In the genomic region with DNA sequence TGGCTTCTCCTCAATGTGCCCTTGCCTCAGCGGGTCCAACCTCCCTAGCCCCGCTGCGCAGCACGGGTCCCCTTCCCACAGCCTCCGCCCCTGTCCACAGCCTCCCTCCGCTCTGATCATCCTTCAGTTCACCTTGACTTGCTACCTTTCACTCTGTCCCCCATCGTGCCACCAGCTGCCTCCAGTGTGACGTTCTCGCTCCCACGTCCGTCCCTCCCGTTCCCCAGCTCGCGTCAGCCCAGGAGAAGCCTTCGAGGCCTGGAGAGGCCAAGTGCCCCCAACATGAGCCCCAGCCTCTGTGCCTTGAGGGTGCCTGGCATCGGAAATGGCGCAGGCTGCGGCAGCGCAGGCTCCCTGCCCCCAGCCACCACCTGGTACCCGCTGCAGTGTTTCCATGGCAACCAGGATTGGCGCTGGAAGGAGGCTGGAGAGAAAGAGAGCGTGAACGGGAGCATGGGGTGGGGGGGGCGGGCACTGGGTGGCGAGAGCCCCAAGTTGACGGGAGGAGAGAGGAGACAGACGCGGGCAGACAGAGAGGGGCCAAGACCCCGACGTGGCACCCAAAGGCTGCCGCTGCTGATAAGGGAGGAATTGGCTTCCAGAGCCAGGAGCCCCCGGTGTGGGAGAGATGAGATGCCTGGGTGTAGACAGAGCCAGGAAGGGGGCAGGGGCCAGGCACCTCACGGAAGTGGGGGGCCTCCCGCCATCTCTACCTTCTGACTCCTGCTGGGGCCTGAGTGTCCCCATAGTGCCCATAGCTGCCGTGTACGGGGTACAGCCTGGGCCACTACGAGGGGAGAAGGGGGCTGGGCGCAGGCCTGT, we compare ENCODE assay signal across 1 cellular context.
TF ChIP-seq lines count a peak whose summit lies in the region.

No MANE protein-coding gene starts in this region.

TF ChIP-seq in GM23338, 12 proteins besides CTCF, POLR2A, EP300 and RAD21 (continued from another document):
- TF ChIP-seq, protein P1, sequence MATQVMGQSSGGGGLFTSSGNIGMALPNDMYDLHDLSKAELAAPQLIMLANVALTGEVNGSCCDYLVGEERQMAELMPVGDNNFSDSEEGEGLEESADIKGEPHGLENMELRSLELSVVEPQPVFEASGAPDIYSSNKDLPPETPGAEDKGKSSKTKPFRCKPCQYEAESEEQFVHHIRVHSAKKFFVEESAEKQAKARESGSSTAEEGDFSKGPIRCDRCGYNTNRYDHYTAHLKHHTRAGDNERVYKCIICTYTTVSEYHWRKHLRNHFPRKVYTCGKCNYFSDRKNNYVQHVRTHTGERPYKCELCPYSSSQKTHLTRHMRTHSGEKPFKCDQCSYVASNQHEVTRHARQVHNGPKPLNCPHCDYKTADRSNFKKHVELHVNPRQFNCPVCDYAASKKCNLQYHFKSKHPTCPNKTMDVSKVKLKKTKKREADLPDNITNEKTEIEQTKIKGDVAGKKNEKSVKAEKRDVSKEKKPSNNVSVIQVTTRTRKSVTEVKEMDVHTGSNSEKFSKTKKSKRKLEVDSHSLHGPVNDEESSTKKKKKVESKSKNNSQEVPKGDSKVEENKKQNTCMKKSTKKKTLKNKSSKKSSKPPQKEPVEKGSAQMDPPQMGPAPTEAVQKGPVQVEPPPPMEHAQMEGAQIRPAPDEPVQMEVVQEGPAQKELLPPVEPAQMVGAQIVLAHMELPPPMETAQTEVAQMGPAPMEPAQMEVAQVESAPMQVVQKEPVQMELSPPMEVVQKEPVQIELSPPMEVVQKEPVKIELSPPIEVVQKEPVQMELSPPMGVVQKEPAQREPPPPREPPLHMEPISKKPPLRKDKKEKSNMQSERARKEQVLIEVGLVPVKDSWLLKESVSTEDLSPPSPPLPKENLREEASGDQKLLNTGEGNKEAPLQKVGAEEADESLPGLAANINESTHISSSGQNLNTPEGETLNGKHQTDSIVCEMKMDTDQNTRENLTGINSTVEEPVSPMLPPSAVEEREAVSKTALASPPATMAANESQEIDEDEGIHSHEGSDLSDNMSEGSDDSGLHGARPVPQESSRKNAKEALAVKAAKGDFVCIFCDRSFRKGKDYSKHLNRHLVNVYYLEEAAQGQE (IDR thresholded peaks at IDR 0.05; ENCODE audit: unreplicated experiment): no peak
- TF ChIP-seq, protein P2, sequence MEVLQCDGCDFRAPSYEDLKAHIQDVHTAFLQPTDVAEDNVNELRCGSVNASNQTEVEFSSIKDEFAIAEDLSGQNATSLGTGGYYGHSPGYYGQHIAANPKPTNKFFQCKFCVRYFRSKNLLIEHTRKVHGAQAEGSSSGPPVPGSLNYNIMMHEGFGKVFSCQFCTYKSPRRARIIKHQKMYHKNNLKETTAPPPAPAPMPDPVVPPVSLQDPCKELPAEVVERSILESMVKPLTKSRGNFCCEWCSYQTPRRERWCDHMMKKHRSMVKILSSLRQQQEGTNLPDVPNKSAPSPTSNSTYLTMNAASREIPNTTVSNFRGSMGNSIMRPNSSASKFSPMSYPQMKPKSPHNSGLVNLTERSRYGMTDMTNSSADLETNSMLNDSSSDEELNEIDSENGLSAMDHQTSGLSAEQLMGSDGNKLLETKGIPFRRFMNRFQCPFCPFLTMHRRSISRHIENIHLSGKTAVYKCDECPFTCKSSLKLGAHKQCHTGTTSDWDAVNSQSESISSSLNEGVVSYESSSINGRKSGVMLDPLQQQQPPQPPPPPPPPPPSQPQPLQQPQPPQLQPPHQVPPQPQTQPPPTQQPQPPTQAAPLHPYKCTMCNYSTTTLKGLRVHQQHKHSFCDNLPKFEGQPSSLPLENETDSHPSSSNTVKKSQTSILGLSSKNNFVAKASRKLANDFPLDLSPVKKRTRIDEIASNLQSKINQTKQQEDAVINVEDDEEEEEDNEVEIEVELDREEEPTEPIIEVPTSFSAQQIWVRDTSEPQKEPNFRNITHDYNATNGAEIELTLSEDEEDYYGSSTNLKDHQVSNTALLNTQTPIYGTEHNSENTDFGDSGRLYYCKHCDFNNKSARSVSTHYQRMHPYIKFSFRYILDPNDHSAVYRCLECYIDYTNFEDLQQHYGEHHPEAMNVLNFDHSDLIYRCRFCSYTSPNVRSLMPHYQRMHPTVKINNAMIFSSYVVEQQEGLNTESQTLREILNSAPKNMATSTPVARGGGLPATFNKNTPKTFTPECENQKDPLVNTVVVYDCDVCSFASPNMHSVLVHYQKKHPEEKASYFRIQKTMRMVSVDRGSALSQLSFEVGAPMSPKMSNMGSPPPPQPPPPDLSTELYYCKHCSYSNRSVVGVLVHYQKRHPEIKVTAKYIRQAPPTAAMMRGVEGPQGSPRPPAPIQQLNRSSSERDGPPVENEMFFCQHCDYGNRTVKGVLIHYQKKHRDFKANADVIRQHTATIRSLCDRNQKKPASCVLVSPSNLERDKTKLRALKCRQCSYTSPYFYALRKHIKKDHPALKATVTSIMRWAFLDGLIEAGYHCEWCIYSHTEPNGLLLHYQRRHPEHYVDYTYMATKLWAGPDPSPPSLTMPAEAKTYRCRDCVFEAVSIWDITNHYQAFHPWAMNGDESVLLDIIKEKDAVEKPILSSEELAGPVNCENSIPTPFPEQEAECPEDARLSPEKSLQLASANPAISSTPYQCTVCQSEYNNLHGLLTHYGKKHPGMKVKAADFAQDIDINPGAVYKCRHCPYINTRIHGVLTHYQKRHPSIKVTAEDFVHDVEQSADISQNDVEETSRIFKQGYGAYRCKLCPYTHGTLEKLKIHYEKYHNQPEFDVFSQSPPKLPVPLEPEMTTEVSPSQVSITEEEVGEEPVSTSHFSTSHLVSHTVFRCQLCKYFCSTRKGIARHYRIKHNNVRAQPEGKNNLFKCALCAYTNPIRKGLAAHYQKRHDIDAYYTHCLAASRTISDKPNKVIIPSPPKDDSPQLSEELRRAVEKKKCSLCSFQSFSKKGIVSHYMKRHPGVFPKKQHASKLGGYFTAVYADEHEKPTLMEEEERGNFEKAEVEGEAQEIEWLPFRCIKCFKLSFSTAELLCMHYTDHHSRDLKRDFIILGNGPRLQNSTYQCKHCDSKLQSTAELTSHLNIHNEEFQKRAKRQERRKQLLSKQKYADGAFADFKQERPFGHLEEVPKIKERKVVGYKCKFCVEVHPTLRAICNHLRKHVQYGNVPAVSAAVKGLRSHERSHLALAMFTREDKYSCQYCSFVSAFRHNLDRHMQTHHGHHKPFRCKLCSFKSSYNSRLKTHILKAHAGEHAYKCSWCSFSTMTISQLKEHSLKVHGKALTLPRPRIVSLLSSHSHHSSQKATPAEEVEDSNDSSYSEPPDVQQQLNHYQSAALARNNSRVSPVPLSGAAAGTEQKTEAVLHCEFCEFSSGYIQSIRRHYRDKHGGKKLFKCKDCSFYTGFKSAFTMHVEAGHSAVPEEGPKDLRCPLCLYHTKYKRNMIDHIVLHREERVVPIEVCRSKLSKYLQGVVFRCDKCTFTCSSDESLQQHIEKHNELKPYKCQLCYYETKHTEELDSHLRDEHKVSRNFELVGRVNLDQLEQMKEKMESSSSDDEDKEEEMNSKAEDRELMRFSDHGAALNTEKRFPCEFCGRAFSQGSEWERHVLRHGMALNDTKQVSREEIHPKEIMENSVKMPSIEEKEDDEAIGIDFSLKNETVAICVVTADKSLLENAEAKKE (CRISPR knock-in tag; IDR thresholded peaks at IDR 0.05): no peak
